22 cellular contexts compared by ENCODE assay signal in the genomic region with DNA sequence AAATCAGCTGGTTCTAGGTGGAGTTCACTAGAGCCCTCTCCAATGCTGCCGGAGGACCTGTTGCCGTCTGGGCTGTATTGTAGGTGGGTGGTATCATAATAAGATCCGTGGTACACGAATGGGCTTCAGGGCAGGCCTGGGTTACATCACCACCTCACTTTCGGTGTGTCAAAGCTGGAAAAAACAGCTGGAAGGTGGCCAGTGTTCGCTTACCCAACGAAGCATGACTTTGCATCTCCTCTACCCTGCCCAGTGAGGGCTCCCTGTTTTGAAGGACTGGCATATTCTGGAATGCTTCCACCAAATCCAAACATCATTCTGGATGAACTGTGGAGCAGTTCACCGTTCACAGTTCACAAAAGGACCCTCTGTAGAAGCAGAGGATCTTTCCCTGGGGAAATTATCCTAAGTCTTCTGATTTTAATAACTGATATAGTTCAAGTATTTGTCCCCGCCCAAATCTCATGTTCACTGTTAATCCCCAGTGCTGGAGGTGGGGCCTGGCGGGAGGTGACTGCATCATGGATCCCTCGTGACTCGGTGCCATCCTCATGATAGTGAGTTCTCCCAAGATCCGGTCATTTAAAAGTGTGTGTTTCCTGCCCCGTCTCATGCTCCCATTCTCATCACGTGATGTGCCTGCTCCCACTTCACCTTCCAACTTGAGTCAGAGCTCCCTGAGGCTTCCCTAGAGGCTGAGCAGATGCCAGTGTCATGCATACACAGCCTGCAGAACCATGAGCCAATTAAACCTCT.
DNase-seq lines count a peak whose midpoint lies in the region; TF ChIP-seq lines count a peak whose summit lies in the region.
"Had no signal": no experiment of that assay in that cellular context is flagged by ENCODE, and none has a peak within 500 bp of the region (broad histone marks: within the 10 kb centered on the region; RNA-seq: fewer than 3 reads in every experiment).

No MANE protein-coding gene starts in this region.

- no peak for TF ChIP-seq CTCF in fibroblast of lung (conservative IDR thresholded peaks at IDR 0.05 in 1 of 2, IDR thresholded peaks at IDR 0.05 in 1 of 2; ENCODE audit: low read depth in 1 of 2, low read length in 2 of 2)
- no peak for TF ChIP-seq CTCF in neural crest cell (conservative IDR thresholded peaks at IDR 0.05)

- peaks cover 37% of the 10 kb centered on the region for H3K4me1 Mint-ChIP-seq in neural crest cell
- no peaks in the 10 kb centered on the region for H3K4me1 Mint-ChIP-seq in activated naive CD8-positive, alpha-beta T cell treated with anti-CD3 and anti-CD28 coated beads for 36 hours
- H3K4me1 Mint-ChIP-seq: T-cell had no signal

- H3K36me3 ChIP-seq in fibroblast of lung (ENCODE audit: control insufficient read depth, insufficient read depth, low read length): no peaks in the 10 kb centered on the region
- H3K36me3 ChIP-seq: esophagus muscularis mucosa, ovary, vagina had no signal

- no peak overlapping the region for H3K9ac ChIP-seq in fibroblast of lung (ENCODE audit: insufficient read depth, low read length)

- no peaks in the 10 kb centered on the region for H3K27me3 ChIP-seq in fibroblast of lung (ENCODE audit: control insufficient read depth, insufficient read depth, low read length)
- H3K27me3 ChIP-seq: esophagus muscularis mucosa, ovary, vagina had no signal

- no peaks in the 10 kb centered on the region for H3K79me2 ChIP-seq in fibroblast of lung (ENCODE audit: control insufficient read depth, insufficient read depth, low read length)

- H3K4me3 ChIP-seq in fibroblast of lung (replicated peaks in 1 of 4; ENCODE audit: control extremely low read depth in 1 of 4, insufficient read depth in 1 of 4, low read depth in 3 of 4, low read length in 4 of 4): no peak overlapping the region
- H3K4me3 ChIP-seq: A549, esophagus muscularis mucosa, ovary, vagina had no signal

- H3K9me3 Mint-ChIP-seq in neural crest cell: no peaks in the 10 kb centered on the region
- H3K9me3 Mint-ChIP-seq in activated naive CD8-positive, alpha-beta T cell treated with anti-CD3 and anti-CD28 coated beads for 36 hours: no peaks in the 10 kb centered on the region
- H3K9me3 Mint-ChIP-seq: H9, T-cell had no signal

- H3K27me3 Mint-ChIP-seq in neural crest cell (ENCODE audit: low read depth): no peaks in the 10 kb centered on the region
- H3K27me3 Mint-ChIP-seq in activated naive CD8-positive, alpha-beta T cell treated with anti-CD3 and anti-CD28 coated beads for 36 hours: no peaks in the 10 kb centered on the region

- no peaks in the 10 kb centered on the region for H3K9me3 ChIP-seq in fibroblast of lung (ENCODE audit: control insufficient read depth, insufficient read depth, low read depth, low read length)
- H3K9me3 ChIP-seq: A549, esophagus muscularis mucosa, ovary, vagina had no signal

- no peak overlapping the region for H3K4me2 ChIP-seq in fibroblast of lung (ENCODE audit: extremely low read depth, insufficient read depth, low read length)
- H3K4me2 ChIP-seq: A549 had no signal

- DNase-seq in NCI-H345 (lab: John Stamatoyannopoulos, UW): peak; percentile 58
- no peak for DNase-seq in NCI-H345 treated with DMSO at 0.1 percent for 48 hours (lab: John Stamatoyannopoulos, UW; ENCODE audit: unreplicated experiment)
- peak; percentile 57 for DNase-seq in NCI-H2029 (lab: John Stamatoyannopoulos, UW)
- peak; percentile 12 to 25 for DNase-seq in fibroblast of lung (ENCODE audit: low read depth in 2 of 2)
- no peak for DNase-seq in neural crest cell (ENCODE audit: low read depth, low spot score)
- no peak for DNase-seq in inferior parietal cortex (ENCODE audit: extremely low spot score)
- DNase-seq in NCI-H82 treated with DMSO at 0.1 percent for 48 hours (lab: John Stamatoyannopoulos, UW; ENCODE audit: unreplicated experiment): no peak
- no peak for DNase-seq in activated naive CD8-positive, alpha-beta T cell treated with anti-CD3 and anti-CD28 coated beads for 36 hours
- DNase-seq: activated CD4-positive, alpha-beta T cell treated with anti-CD3 and anti-CD28 coated beads, Interleukin-2, amount 50 U/mL, for 48 hours; activated naive CD4-positive, alpha-beta T cell treated with anti-CD3 and anti-CD28 coated beads, Interleukin-2, amount 50 U/mL, for 16 hours; activated T-cell treated with anti-CD3 and anti-CD28 coated beads, Interleukin-2, amount 50 U/mL, for 1 hour; DMS79; H9; NCI-H187 treated with DMSO at 0.1 percent for 48 hours; NCI-H82; ovary; RPMI8226; stimulated activated CD4-positive, alpha-beta T cell treated with anti-CD3 and anti-CD28 coated beads, Interleukin-4, amount 100 ng/mL, for 1 hour; T-cell had no signal

- peak overlapping the region; percentile 32 for H3K4me3 Mint-ChIP-seq in neural crest cell
- H3K4me3 Mint-ChIP-seq in activated naive CD8-positive, alpha-beta T cell treated with anti-CD3 and anti-CD28 coated beads for 36 hours: no peak overlapping the region
- H3K4me3 Mint-ChIP-seq: H9, T-cell had no signal

- no peak overlapping the region for H3K27ac ChIP-seq in fibroblast of lung (ENCODE audit: insufficient read depth, low read length)
- H3K27ac ChIP-seq: esophagus muscularis mucosa, ovary, vagina had no signal

- no peaks in the 10 kb centered on the region for H4K20me1 ChIP-seq in fibroblast of lung (ENCODE audit: control insufficient read depth, extremely low read depth, insufficient read depth, low read length)

- no peaks in the 10 kb centered on the region for H3K4me1 ChIP-seq in fibroblast of lung (ENCODE audit: control insufficient read depth, extremely low read depth, insufficient read depth, low read length)
- H3K4me1 ChIP-seq: vagina had no signal

- no peak overlapping the region for H3K27ac Mint-ChIP-seq in neural crest cell (ENCODE audit: unreplicated experiment)
- H3K27ac Mint-ChIP-seq in activated naive CD8-positive, alpha-beta T cell treated with anti-CD3 and anti-CD28 coated beads for 36 hours: no peak overlapping the region
- H3K27ac Mint-ChIP-seq: H9, T-cell had no signal

- no peak overlapping the region for H2AFZ ChIP-seq in fibroblast of lung (ENCODE audit: low read length)

- H3K36me3 Mint-ChIP-seq in neural crest cell (ENCODE audit: low read depth): no peaks in the 10 kb centered on the region
- H3K36me3 Mint-ChIP-seq in activated naive CD8-positive, alpha-beta T cell treated with anti-CD3 and anti-CD28 coated beads for 36 hours: no peaks in the 10 kb centered on the region
- H3K36me3 Mint-ChIP-seq: T-cell had no signal

Comparison
In these comparisons a context has a peak if more than half of its experiments do, and no peak if none do; other contexts are left out.
1. DNase-seq: peak in NCI-H345 (single experiment), NCI-H2029 (single experiment) and fibroblast of lung (2 of 2); none in NCI-H345 treated with DMSO at 0.1 percent for 48 hours (single experiment), neural crest cell (single experiment), inferior parietal cortex (single experiment), NCI-H82 treated with DMSO at 0.1 percent for 48 hours (single experiment) and activated naive CD8-positive, alpha-beta T cell treated with anti-CD3 and anti-CD28 coated beads for 36 hours (single experiment).